ENCODE assay signal across 9 cellular contexts in genomic region chr6:135094403-135094821, GRCh38. TPM values are rescaled to one million over a fixed set of nuclear protein-coding genes. Genes with fewer than 3 reads are reported as not detected.
A peak's percentile ranks its signal among the peaks of the same experiment; 100 is the strongest.
DNase-seq lines count a peak whose midpoint lies in the region; ATAC-seq, FAIRE-seq and TF ChIP-seq lines count a peak whose summit lies in the region.
"Had no signal": no experiment of that assay in that cellular context is flagged by ENCODE, and none has a peak within 500 bp of the region (broad histone marks: within the 10 kb centered on the region; RNA-seq: fewer than 3 reads in every experiment).

No MANE protein-coding gene starts in this region.

- H3K27me3 Mint-ChIP-seq in central memory CD8-positive, alpha-beta T cell: no peaks in the 10 kb centered on the region

- no peak overlapping the region for H3K4me2 ChIP-seq in mesendoderm (ENCODE audit: low read length)

- no peak overlapping the region for H3K4me3 ChIP-seq in NB4 (ENCODE audit: low read depth, low read length)
- H3K4me3 ChIP-seq in mesendoderm (ENCODE audit: low read length): no peak overlapping the region
- H3K4me3 ChIP-seq: skin epidermis had no signal

- FAIRE-seq in GM12891 (lab: Jason Lieb, UNC): peak; percentile 5

- no peak overlapping the region for H3K56ac ChIP-seq in mesendoderm (ENCODE audit: low read length)

- no peak overlapping the region for H3K27ac ChIP-seq in mesendoderm (ENCODE audit: low read depth, low read length)

- H3K23ac ChIP-seq in mesendoderm (ENCODE audit: low read length): no peak overlapping the region

- H3K4me1 ChIP-seq in mesendoderm (ENCODE audit: control insufficient read depth, low read depth, low read length): no peaks in the 10 kb centered on the region

- H2BK15ac ChIP-seq in mesendoderm (replicated peaks; ENCODE audit: low read depth): no peak overlapping the region

- H3K36me3 ChIP-seq in mesendoderm (ENCODE audit: control insufficient read depth, insufficient read depth, low read length): no peaks in the 10 kb centered on the region

- peaks cover 2% of the 10 kb centered on the region for H3K36me3 Mint-ChIP-seq in central memory CD8-positive, alpha-beta T cell (ENCODE audit: insufficient read depth)

- WGBS in mesendoderm (ENCODE audit: extremely low coverage, insufficient coverage, low lambda C conversion rate): no CpG with 5 or more reads among the region's 1 CpG

- no peak overlapping the region for H4K8ac ChIP-seq in mesendoderm (ENCODE audit: low read depth, low read length)

- H2BK120ac ChIP-seq in mesendoderm (ENCODE audit: low read depth, low read length): no peak overlapping the region

- H3K9ac ChIP-seq in mesendoderm (ENCODE audit: low read length): no peak overlapping the region

- peak; percentile 70 for ATAC-seq in GM21723 (IDR thresholded peaks at IDR 0.05; ENCODE audit: unreplicated experiment)
- peak; percentile 79 for ATAC-seq in central memory CD8-positive, alpha-beta T cell (replicated peaks; ENCODE audit: extremely low read depth, poor library complexity, severe bottlenecking)
- ATAC-seq in GM19023 (IDR thresholded peaks at IDR 0.05; ENCODE audit: unreplicated experiment): no peak

- peaks cover 8% of the 10 kb centered on the region for H3K4me1 Mint-ChIP-seq in central memory CD8-positive, alpha-beta T cell

- no peak overlapping the region for H3K4me3 Mint-ChIP-seq in central memory CD8-positive, alpha-beta T cell

- H3K9me3 Mint-ChIP-seq in central memory CD8-positive, alpha-beta T cell: no peaks in the 10 kb centered on the region

- no peak for TF ChIP-seq POLR2A in GM12891 (IDR thresholded peaks at IDR 0.05; ENCODE audit: low read depth, low read length)
- no peak for TF ChIP-seq POLR2A in NB4 (IDR thresholded peaks at IDR 0.05; ENCODE audit: extremely low read depth, insufficient read length)

- H2BK5ac ChIP-seq in mesendoderm (ENCODE audit: low read length): no peak overlapping the region

- no peak overlapping the region for H4K5ac ChIP-seq in mesendoderm (ENCODE audit: low read length)

- H3K27ac Mint-ChIP-seq in central memory CD8-positive, alpha-beta T cell (ENCODE audit: low read depth): peak overlapping the region; percentile 89

- no peaks in the 10 kb centered on the region for H3K79me1 ChIP-seq in mesendoderm (ENCODE audit: low read length)

- H3K18ac ChIP-seq in mesendoderm (ENCODE audit: low read length): no peak overlapping the region

- no peaks in the 10 kb centered on the region for H3K79me2 ChIP-seq in mesendoderm (ENCODE audit: control insufficient read depth, insufficient read depth, low read length)

- TF ChIP-seq CTCF in NB4 (IDR thresholded peaks at IDR 0.05; ENCODE audit: low read depth, low read length): no peak

- no peak overlapping the region for H3K4ac ChIP-seq in mesendoderm (ENCODE audit: low read depth, low read length)

- H3K27me3 ChIP-seq in mesendoderm (ENCODE audit: insufficient read depth, low read length, poor library complexity): no peaks in the 10 kb centered on the region

- no peak for DNase-seq in GM12891 (ENCODE audit: insufficient read length, low spot score)
- DNase-seq in NB4 (ENCODE audit: low read depth): peak; percentile 30
- DNase-seq in central memory CD8-positive, alpha-beta T cell (ENCODE audit: low spot score in 2 of 2): no peak
- DNase-seq in NCI-H2227 (lab: John Stamatoyannopoulos, UW; ENCODE audit: unreplicated experiment): no peak
- no peak for DNase-seq in NCI-H82 treated with DMSO at 0.1 percent for 48 hours (lab: John Stamatoyannopoulos, UW; ENCODE audit: unreplicated experiment)
- no peak for DNase-seq in mesendoderm

- H2AK5ac ChIP-seq in mesendoderm (ENCODE audit: low read length): no peak overlapping the region

TF ChIP-seq in GM12891, 5 proteins besides CTCF, POLR2A, EP300 and RAD21:
- TF ChIP-seq POLR2AphosphoS5 (IDR thresholded peaks at IDR 0.05; ENCODE audit: low read depth, low read length): no peak
- TF ChIP-seq POU2F2 (IDR thresholded peaks at IDR 0.05; ENCODE audit: low read depth, low read length): no peak
- no peak for TF ChIP-seq TAF1 (IDR thresholded peaks at IDR 0.05; ENCODE audit: low read depth, low read length)
- no peak for TF ChIP-seq PAX5 (IDR thresholded peaks at IDR 0.05; ENCODE audit: insufficient read depth, low read length, severe bottlenecking)
- TF ChIP-seq SPI1 (IDR thresholded peaks at IDR 0.05; ENCODE audit: low read depth, low read length): no peak

RNA-seq across cellular contexts. Expression of gene HBS1L, which starts 39.8 kb away (rescaled TPM):
- polyA plus RNA-seq in GM12891 (2012; ENCODE audit: low read depth, missing spikeins): 50.4 TPM
- polyA plus RNA-seq in mesendoderm (2013, experiment 1 of 2): 63.5 TPM
- polyA plus RNA-seq in mesendoderm (2013, experiment 2 of 2): 59.1 TPM
